15 cellular contexts compared by ENCODE assay signal in the genomic region with DNA sequence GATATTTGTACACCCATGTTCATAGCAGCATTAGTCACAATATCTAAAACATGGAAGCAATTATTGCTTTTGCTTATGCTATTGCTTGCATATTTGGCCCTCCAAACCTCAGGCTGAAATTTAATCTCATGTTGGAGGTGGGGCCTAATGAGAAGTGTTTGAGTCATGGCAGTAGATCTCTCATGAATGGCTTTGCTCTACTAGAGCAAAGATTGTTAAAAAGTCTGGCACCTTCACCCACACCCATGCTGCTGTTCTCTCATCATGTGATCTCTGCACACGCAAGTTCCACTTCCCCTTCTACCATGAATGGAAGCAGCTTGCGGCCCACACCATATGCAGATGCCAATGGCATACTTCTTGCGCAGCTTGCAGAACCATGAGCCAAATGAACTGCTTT. TPM values are rescaled to one million over a fixed set of nuclear protein-coding genes. Genes with fewer than 3 reads are reported as not detected.
A peak's percentile ranks its signal among the peaks of the same experiment; 100 is the strongest.
DNase-seq lines count a peak whose midpoint lies in the region; ATAC-seq and TF ChIP-seq lines count a peak whose summit lies in the region.
"Had no signal": no experiment of that assay in that cellular context is flagged by ENCODE, and none has a peak within 500 bp of the region (broad histone marks: within the 10 kb centered on the region; RNA-seq: fewer than 3 reads in every experiment).

No MANE protein-coding gene starts in this region.

- H3K9me3 Mint-ChIP-seq in Caco-2 (ENCODE audit: unreplicated experiment): no peaks in the 10 kb centered on the region
- H3K9me3 Mint-ChIP-seq: immature natural killer cell had no signal

- no peak overlapping the region for H3K4me3 Mint-ChIP-seq in Caco-2 (ENCODE audit: unreplicated experiment)
- H3K4me3 Mint-ChIP-seq: immature natural killer cell had no signal

- H3K36me3 ChIP-seq in GM23248 (ENCODE audit: low read depth) (no peaks in the 10 kb centered on the region), Panc1 (ENCODE audit: control insufficient read depth, insufficient read depth, low read length) (no peaks in the 10 kb centered on the region), Caco-2 (ENCODE audit: control insufficient read depth, insufficient read depth, low read length) (no peaks in the 10 kb centered on the region)
- H3K36me3 ChIP-seq: BE2C, cardiac muscle cell, sigmoid colon had no signal

- no peaks in the 10 kb centered on the region for H3K36me3 Mint-ChIP-seq in Caco-2 (ENCODE audit: insufficient read depth, unreplicated experiment)

- in situ Hi-C loops in GM23248 (cut with MboI): no loop called here
- in situ Hi-C loops in Panc1 (cut with HindIII; ENCODE audit: low pct_unique_long_range_greater_than_20kb, low sequenced_read_pairs): no loop called here

- BruUV-seq in Panc1 (replicated peaks; lab: Mats Ljungman, UMichigan) (no TSS peak), Caco-2 (replicated peaks; lab: Mats Ljungman, UMichigan) (no TSS peak)

- H3K27ac ChIP-seq in GM23248 (peak overlapping the region; percentile 49), Panc1 (ENCODE audit: low read length) (peak overlapping the region; percentile 75; the same call in 1 of the 2 replicates)
- H3K27ac ChIP-seq: cardiac muscle cell, sigmoid colon had no signal

- H3F3A ChIP-seq in GM23248 (ENCODE audit: insufficient read depth): peaks cover 12% of the 10 kb centered on the region

- peak overlapping the region; percentile 46 for H3K4me2 ChIP-seq in GM23248 (ENCODE audit: unreplicated experiment)

- H3K4me1 Mint-ChIP-seq in Caco-2 (ENCODE audit: low read depth, unreplicated experiment): no peaks in the 10 kb centered on the region
- H3K4me1 Mint-ChIP-seq: immature natural killer cell had no signal

- intact Hi-C loops in Panc1 (cut with micrococcal nuclease; ENCODE audit: unreplicated experiment) (no loop called here), Caco-2 (cut with micrococcal nuclease; ENCODE audit: unreplicated experiment) (no loop called here)

- no peaks in the 10 kb centered on the region for H3K9me2 ChIP-seq in GM23248 (ENCODE audit: insufficient read depth)

- H3K9me3 ChIP-seq in GM23248 (ENCODE audit: low read depth) (peaks cover 3% of the 10 kb centered on the region), Panc1 (ENCODE audit: control insufficient read depth, insufficient read depth, low read depth, low read length) (no peaks in the 10 kb centered on the region), Caco-2 (no peaks in the 10 kb centered on the region; the same call in 1 of the 2 replicates)
- H3K9me3 ChIP-seq: BE2C had no signal

- no peak for ATAC-seq in Panc1
- ATAC-seq: Right ventricle myocardium inferior had no signal

- 43 to 50% methylated on average over 3 of the region's 3 CpGs for WGBS in GM23248 (ENCODE audit: low coverage in 1 of 2, low lambda C conversion rate in 2 of 2, missing lambda C conversion rate in 2 of 2), 2 experiments

- H3K9ac ChIP-seq in GM23248: no peak overlapping the region

- peaks cover 12% of the 10 kb centered on the region for H3K4me1 ChIP-seq in GM23248 (ENCODE audit: insufficient read depth)
- H3K4me1 ChIP-seq in Panc1 (ENCODE audit: control insufficient read depth, insufficient read depth, low read length): peaks cover 6% of the 10 kb centered on the region; the same call in 1 of the 2 replicates
- H3K4me1 ChIP-seq in Caco-2: no peaks in the 10 kb centered on the region
- H3K4me1 ChIP-seq: BE2C, sigmoid colon had no signal

- TF ChIP-seq CTCF in Panc1 (IDR thresholded peaks at IDR 0.05) (no peak), Caco-2 (IDR thresholded peaks at IDR 0.05; ENCODE audit: insufficient read depth in 1 of 2, low read depth in 1 of 2, low read length in 1 of 2, severe bottlenecking in 1 of 2, unreplicated experiment in 1 of 2) (no peak)

- POLR2A ChIA-PET in Panc1 (lab: Charles Lee): no interaction called here
- POLR2A ChIA-PET in Caco-2 (lab: Charles Lee): no interaction called here

- DNase-seq in A172 (ENCODE audit: low spot score): peak; percentile 23
- peak; percentile 83 for DNase-seq in GM23248
- DNase-seq in Panc1 (ENCODE audit: low read depth, low spot score): no peak
- DNase-seq in fibroblast of gingiva (ENCODE audit: low read depth): peak; percentile 81
- DNase-seq in Caco-2: no peak
- no peak for DNase-seq in iPS-NIHi7 (ENCODE audit: extremely low spot score)
- DNase-seq in NCI-H187 treated with DMSO at 0.1 percent for 48 hours (lab: John Stamatoyannopoulos, UW): no peak
- DNase-seq in NCI-H1436 treated with DMSO at 0.1 percent for 48 hours (lab: John Stamatoyannopoulos, UW): no peak
- DNase-seq: activated T-cell treated with anti-CD3 and anti-CD28 coated beads, Interleukin-2, amount 50 U/mL, for 48 hours; BE2C; immature natural killer cell; sigmoid colon; trophoblast cell had no signal

- H3K79me2 ChIP-seq in GM23248 (ENCODE audit: insufficient read depth): no peaks in the 10 kb centered on the region

- no peak overlapping the region for H3K4me3 ChIP-seq in GM23248
- H3K4me3 ChIP-seq in Panc1 (ENCODE audit: low read depth in 2 of 2, low read length in 2 of 2): no peak overlapping the region
- no peak overlapping the region for H3K4me3 ChIP-seq in Caco-2 (ENCODE audit: low read depth, low read length)
- H3K4me3 ChIP-seq: cardiac muscle cell, sigmoid colon had no signal

- CTCF ChIA-PET in Panc1 (lab: Charles Lee): no interaction called here
- CTCF ChIA-PET in Caco-2 (lab: Charles Lee): interaction anchor here (0.7 kb wide), 1 partner anchor 19 kb away, joined by 3 read pairs; no protein-coding TSS in a partner anchor

- H3K27me3 Mint-ChIP-seq in Caco-2 (ENCODE audit: insufficient read depth, unreplicated experiment): no peaks in the 10 kb centered on the region

- H4K20me1 ChIP-seq in GM23248 (ENCODE audit: insufficient read depth): no peaks in the 10 kb centered on the region

- no peak overlapping the region for H3K27ac Mint-ChIP-seq in Caco-2 (ENCODE audit: unreplicated experiment)
- H3K27ac Mint-ChIP-seq: immature natural killer cell had no signal

- H3K27me3 ChIP-seq in GM23248 (replicated peaks; ENCODE audit: insufficient read depth) (no peaks in the 10 kb centered on the region), Panc1 (ENCODE audit: control insufficient read depth, insufficient read depth, low read length) (no peaks in the 10 kb centered on the region), Caco-2 (replicated peaks; ENCODE audit: control insufficient read depth, insufficient read depth, low read length) (no peaks in the 10 kb centered on the region)
- H3K27me3 ChIP-seq: BE2C, cardiac muscle cell, sigmoid colon had no signal

- H2AFZ ChIP-seq in GM23248: no peak overlapping the region

RNA-seq across cellular contexts. Expression of a gene that starts 15.1 kb away (rescaled TPM):
- 36.6 and 37.6 TPM in 2 replicates for total RNA-seq in A172 (2014; rRNA removed; shearing (Covaris generic))
- total RNA-seq in GM23248 (2014; rRNA removed; shearing (Covaris generic)): 47.6 and 49.3 TPM in 2 replicates
- polyA plus RNA-seq in GM23248 (2016; fragmentation: Nextera tagmentation; extraction: Ambion mirVana): 71.0 and 72.6 TPM in 2 replicates
- total RNA-seq in Panc1 (2021; ENCODE audit: unreplicated experiment) (174 TPM), Caco-2 (2022) (62.6 and 64.2 TPM in 2 replicates)
- 148 TPM for polyA plus RNA-seq in Panc1 (2012; ENCODE audit: insufficient read length)

RNA-seq across cellular contexts. Expression of a gene that starts 58.8 kb away (rescaled TPM):
- 46.2 and 61.2 TPM in 2 replicates for total RNA-seq in A172 (2014; rRNA removed; shearing (Covaris generic))
- 60.0 and 87.0 TPM in 2 replicates for total RNA-seq in GM23248 (2014; rRNA removed; shearing (Covaris generic))
- polyA plus RNA-seq in GM23248 (2016; fragmentation: Nextera tagmentation; extraction: Ambion mirVana): 65.3 and 67.9 TPM in 2 replicates
- 217 TPM for total RNA-seq in Panc1 (2021; ENCODE audit: unreplicated experiment)
- polyA plus RNA-seq in Panc1 (2012; ENCODE audit: insufficient read length): 109 TPM
- total RNA-seq in Caco-2 (2022): 3.7 and 3.9 TPM in 2 replicates

Comparison
In these comparisons a context has a peak if more than half of its experiments do, and no peak if none do; other contexts are left out.
1. DNase-seq: peak in A172 (single experiment), GM23248 (single experiment) and fibroblast of gingiva (single experiment); none in Panc1 (single experiment), Caco-2 (0 of 2), iPS-NIHi7 (single experiment), NCI-H187 treated with DMSO at 0.1 percent for 48 hours (single experiment) and NCI-H1436 treated with DMSO at 0.1 percent for 48 hours (single experiment).